In genomic region chr4:40586729-40587128, GRCh38 we compare ENCODE assay signal across 14 cellular contexts. TPM values are rescaled to one million over a fixed set of nuclear protein-coding genes. Genes with fewer than 3 reads are reported as not detected.
A peak's percentile ranks its signal among the peaks of the same experiment; 100 is the strongest.
DNase-seq lines count a peak whose midpoint lies in the region; ATAC-seq, FAIRE-seq and TF ChIP-seq lines count a peak whose summit lies in the region.
"Had no signal": no experiment of that assay in that cellular context is flagged by ENCODE, and none has a peak within 500 bp of the region (broad histone marks: within the 10 kb centered on the region; RNA-seq: fewer than 3 reads in every experiment).

No MANE protein-coding gene starts in this region.

- H3K9ac ChIP-seq in kidney (ENCODE audit: low read length in 2 of 2) = no peak overlapping the region

- H3K4me3 Mint-ChIP-seq in GM23338 (no peak overlapping the region), T-helper 17 cell (peak overlapping the region; percentile 39)
- H3K4me3 Mint-ChIP-seq: activated naive CD8-positive, alpha-beta T cell treated with anti-CD3 and anti-CD28 coated beads, Interleukin-2, amount 50 U/mL, for 24 hours had no signal

- no peak for TF ChIP-seq POLR2A in gastrocnemius medialis (IDR thresholded peaks at IDR 0.05)

- peak; percentile 42; the same call in 2 of the 3 replicates for ATAC-seq in GM23338
- no peak for ATAC-seq in T-helper 17 cell
- ATAC-seq in gastrocnemius medialis = no peak
- ATAC-seq in HG03135 (IDR thresholded peaks at IDR 0.05; ENCODE audit: unreplicated experiment) = no peak
- ATAC-seq: activated naive CD8-positive, alpha-beta T cell treated with anti-CD3 and anti-CD28 coated beads, Interleukin-2, amount 50 U/mL, for 24 hours had no signal

- H3K36me3 ChIP-seq in GM23338 (ENCODE audit: insufficient read depth) (no peaks in the 10 kb centered on the region), kidney (ENCODE audit: control insufficient read depth in 1 of 2, insufficient read depth in 2 of 2, low read length in 2 of 2) (no peaks in the 10 kb centered on the region), gastrocnemius medialis (no peaks in the 10 kb centered on the region)
- H3K36me3 ChIP-seq: colonic mucosa, tibial nerve had no signal

- no peaks in the 10 kb centered on the region; the same call in 2 of the 3 replicates for H3K9me3 Mint-ChIP-seq in GM23338
- H3K9me3 Mint-ChIP-seq: activated naive CD8-positive, alpha-beta T cell treated with anti-CD3 and anti-CD28 coated beads, Interleukin-2, amount 50 U/mL, for 24 hours had no signal

- peaks cover 49% of the 10 kb centered on the region for H3K4me1 Mint-ChIP-seq in GM23338
- peaks cover 6% of the 10 kb centered on the region for H3K4me1 Mint-ChIP-seq in T-helper 17 cell

- DNase-seq in GM23338 (ENCODE audit: low spot score) (no peak), T-helper 17 cell (no peak), kidney (no peak), gastrocnemius medialis (peak; percentile 11 to 19), AG08395 (ENCODE audit: low spot score) (no peak)
- no peak for DNase-seq in activated CD4-positive, CD25-positive, alpha-beta regulatory T cell treated with anti-CD3 and anti-CD28 coated beads, Interleukin-2, amount 50 U/mL, for 72 hours
- DNase-seq in NK-92 treated with Interleukin-12 subunit alpha and Interleukin-12 subunit beta, amount 100 ng/mL, for 24 hours (lab: John Stamatoyannopoulos, UW) = no peak
- DNase-seq: activated naive CD8-positive, alpha-beta T cell treated with anti-CD3 and anti-CD28 coated beads, Interleukin-2, amount 50 U/mL, for 24 hours; colonic mucosa; erythroblast; heart right ventricle; NCI-H2171 treated with DMSO at 0.1 percent for 48 hours had no signal

- H4K20me1 ChIP-seq in GM23338 (replicated peaks; ENCODE audit: insufficient read depth) = peaks cover 30% of the 10 kb centered on the region

- H3K27ac Mint-ChIP-seq in GM23338 (peak overlapping the region; percentile 84), T-helper 17 cell (peak overlapping the region; percentile 43)
- H3K27ac Mint-ChIP-seq: activated naive CD8-positive, alpha-beta T cell treated with anti-CD3 and anti-CD28 coated beads, Interleukin-2, amount 50 U/mL, for 24 hours had no signal

- in situ Hi-C loops in gastrocnemius medialis (cut with MboI; ENCODE audit: low sequenced_read_pairs in 4 of 4) = no loop called here

- peak overlapping the region; percentile 26; the same call in 1 of the 2 replicates for H3K4me2 ChIP-seq in GM23338

- H3K27me3 ChIP-seq in GM23338 (ENCODE audit: insufficient read depth) = no peaks in the 10 kb centered on the region
- H3K27me3 ChIP-seq in gastrocnemius medialis = peaks cover 0 to 5% (median 0%) of the 10 kb centered on the region in 3 donors
- H3K27me3 ChIP-seq: colonic mucosa, tibial nerve had no signal

- H3K79me2 ChIP-seq in GM23338 (replicated peaks; ENCODE audit: insufficient read depth) = peaks cover 96% of the 10 kb centered on the region

- intact Hi-C loops in kidney (cut with DNase I) = no loop called here
- intact Hi-C loops in gastrocnemius medialis (cut with DNase I; ENCODE audit: low total_unique reads) = no loop called here

- H3K9me2 ChIP-seq in GM23338 (ENCODE audit: insufficient read depth) = no peaks in the 10 kb centered on the region

- no peak for TF ChIP-seq CTCF in GM23338 (conservative IDR thresholded peaks at IDR 0.05; ENCODE audit: low read depth in 2 of 2)
- TF ChIP-seq CTCF in kidney (IDR thresholded peaks at IDR 0.05; ENCODE audit: borderline replicate concordance, extremely low read depth, insufficient read depth) = no peak
- no peak for TF ChIP-seq CTCF in gastrocnemius medialis (IDR thresholded peaks at IDR 0.05 in 4 of 5, conservative IDR thresholded peaks at IDR 0.05 in 1 of 5)

- H3K27me3 Mint-ChIP-seq in GM23338 (ENCODE audit: insufficient read depth, low read depth, poor library complexity) (peaks cover 7% of the 10 kb centered on the region), T-helper 17 cell (peaks cover 24% of the 10 kb centered on the region)

- H3K9me3 ChIP-seq in T-helper 17 cell (ENCODE audit: control insufficient read depth, low read length, poor library complexity, severe bottlenecking) (no peaks in the 10 kb centered on the region), kidney (ENCODE audit: control insufficient read depth in 1 of 2, low read length in 2 of 2) (no peaks in the 10 kb centered on the region), gastrocnemius medialis (no peaks in the 10 kb centered on the region)
- H3K9me3 ChIP-seq: colonic mucosa, heart right ventricle had no signal

- H3K4me1 ChIP-seq in GM23338 (ENCODE audit: insufficient read depth) = peaks cover 42% of the 10 kb centered on the region
- peaks cover 12 to 26% of the 10 kb centered on the region in 2 donors for H3K4me1 ChIP-seq in kidney (ENCODE audit: control insufficient read depth in 1 of 2, insufficient read depth in 1 of 2, low read depth in 1 of 2, low read length in 2 of 2)
- no peaks in the 10 kb centered on the region for H3K4me1 ChIP-seq in gastrocnemius medialis
- H3K4me1 ChIP-seq: colonic mucosa had no signal

- H3F3A ChIP-seq in GM23338 (replicated peaks; ENCODE audit: low read depth) = no peaks in the 10 kb centered on the region; the same call in 1 of the 2 replicates

- H3K36me3 Mint-ChIP-seq in GM23338 (ENCODE audit: low read depth) (peaks cover 46% of the 10 kb centered on the region), T-helper 17 cell (ENCODE audit: low read depth) (peaks cover 4% of the 10 kb centered on the region)

- H3K27ac ChIP-seq in GM23338 (ENCODE audit: low read depth) = peak overlapping the region; percentile 66
- peak overlapping the region; percentile 46 to 76 for H3K27ac ChIP-seq in kidney (ENCODE audit: low read depth in 2 of 2, low read length in 2 of 2)
- no peak overlapping the region for H3K27ac ChIP-seq in gastrocnemius medialis
- H3K27ac ChIP-seq: colonic mucosa had no signal

- H3K4me3 ChIP-seq in GM23338 (no peak overlapping the region), kidney (ENCODE audit: low read length in 2 of 2) (no peak overlapping the region), gastrocnemius medialis (no peak overlapping the region)
- H3K4me3 ChIP-seq: colonic mucosa, heart right ventricle, tibial nerve had no signal

- no peak overlapping the region for H2AFZ ChIP-seq in GM23338

- no peak for FAIRE-seq in kidney (lab: Jason Lieb, UNC)

TF ChIP-seq in GM23338, 12 proteins besides CTCF, POLR2A, EP300 and RAD21:
- TF ChIP-seq ZNF114 (CRISPR knock-in tag; IDR thresholded peaks at IDR 0.05) = no peak
- no peak for TF ChIP-seq NANOG (IDR thresholded peaks at IDR 0.05; ENCODE audit: borderline replicate concordance)

RNA-seq across cellular contexts. Expression of gene RBM47, which starts 42.9 kb away (rescaled TPM):
- 125 and 139 TPM in 2 replicates for total RNA-seq in GM23338 (2014; rRNA removed; shearing (Covaris generic))
- polyA plus RNA-seq in GM23338 (2016; fragmentation: Nextera tagmentation; extraction: Ambion mirVana) (31.8 and 35.6 TPM in 2 replicates), kidney (ENCODE audit: insufficient read depth, low read depth, low replicate concordance) (61.5 TPM)
- total RNA-seq in T-helper 17 cell (1 to 10 TPM in 1 of 2 donors, under 1 TPM in 1; 0.91 to 3.4 TPM), kidney (124 TPM), gastrocnemius medialis (1 to 10 TPM; 1.5 to 8.7 (median 4.3) TPM)

Comparison
In these comparisons a context has a peak if more than half of its experiments do, and no peak if none do; other contexts are left out.
1. DNase-seq: peak in gastrocnemius medialis (2 of 2); none in GM23338 (single experiment), T-helper 17 cell (0 of 3), kidney (single experiment), activated CD4-positive, CD25-positive, alpha-beta regulatory T cell treated with anti-CD3 and anti-CD28 coated beads, Interleukin-2, amount 50 U/mL, for 72 hours (single experiment), AG08395 (single experiment) and NK-92 treated with Interleukin-12 subunit alpha and Interleukin-12 subunit beta, amount 100 ng/mL, for 24 hours (single experiment).
2. H3K27ac ChIP-seq: peak in GM23338 (single experiment) and kidney (2 of 2); none in gastrocnemius medialis (0 of 4).
3. RNA of gene RBM47, which starts 42.9 kb away (total RNA-seq): 125 to 139 TPM in GM23338 and 124 TPM in kidney (single experiment); 1.5 to 8.7 TPM in gastrocnemius medialis and 0.91 to 3.4 TPM in T-helper 17 cell; every median in the first group is over 10 times any median in the second.